12 cellular contexts compared by ENCODE assay signal in the genomic region with DNA sequence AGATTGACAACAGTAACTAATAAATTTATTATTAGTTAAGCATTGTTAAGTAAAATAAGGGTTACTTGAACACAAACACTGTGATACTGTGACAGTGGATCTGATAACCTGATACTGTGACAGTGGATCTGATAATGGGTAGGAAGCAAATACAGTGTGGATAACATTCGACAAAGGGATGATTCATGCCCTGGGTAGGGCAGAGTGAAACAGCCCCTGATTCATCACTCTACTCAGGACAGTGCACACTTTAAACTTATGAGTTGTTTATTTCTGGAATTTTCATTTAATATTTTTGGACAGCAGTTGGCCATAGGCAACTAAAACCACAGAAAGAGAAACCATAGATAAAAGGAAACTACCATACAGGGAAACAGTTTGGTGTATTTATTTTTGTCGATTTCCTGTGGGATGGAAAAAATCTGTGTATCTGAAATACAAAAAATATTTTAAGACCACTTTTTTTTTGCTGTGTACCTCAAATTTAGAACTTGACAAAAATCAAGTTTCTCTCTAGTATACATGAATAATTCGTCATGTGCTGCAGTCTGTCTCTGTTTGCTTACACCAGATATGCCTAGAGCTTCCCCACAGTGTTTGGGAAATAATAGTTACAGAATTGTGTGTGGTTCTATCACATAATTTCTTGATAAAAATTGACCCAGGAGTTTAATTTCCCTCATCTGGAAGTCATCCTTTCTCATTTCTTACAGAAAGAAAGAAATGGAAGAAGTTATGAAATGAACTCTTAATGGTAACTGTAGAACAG.
DNase-seq lines count a peak whose midpoint lies in the region; ATAC-seq lines count a peak whose summit lies in the region.
"Had no signal": no experiment of that assay in that cellular context is flagged by ENCODE, and none has a peak within 500 bp of the region (broad histone marks: within the 10 kb centered on the region; RNA-seq: fewer than 3 reads in every experiment).

No MANE protein-coding gene starts in this region.

- H3K4me1 Mint-ChIP-seq in naive thymus-derived CD8-positive, alpha-beta T cell: peaks cover 0 to 5% (median 0%) of the 10 kb centered on the region in 4 donors

- DNase-seq in adipocyte (ENCODE audit: low read depth) (peak; percentile 61), kidney tubule cell (ENCODE audit: low spot score) (peak; percentile 76), G401 (ENCODE audit: low spot score) (no peak), cerebellar nuclear complex (lab: John Stamatoyannopoulos, UW) (no peak), KBM-7 (no peak)
- no peak for DNase-seq in naive thymus-derived CD8-positive, alpha-beta T cell
- DNase-seq: COR-L47, GOT3, T-helper 1 cell had no signal

- H4K20me1 ChIP-seq in BLaER1 treated with 17β-estradiol and CSF1 and Interleukin-3, amounts not matched to agents 10 nM and 100 nM: no peaks in the 10 kb centered on the region

- peaks cover 0 to 2% (median 0%) of the 10 kb centered on the region in 3 donors for H3K36me3 Mint-ChIP-seq in naive thymus-derived CD8-positive, alpha-beta T cell

- H3K4me2 ChIP-seq in BLaER1 treated with 17β-estradiol and CSF1 and Interleukin-3, amounts not matched to agents 10 nM and 100 nM: peak overlapping the region; percentile 47 to 81 (median 63)

- no peaks in the 10 kb centered on the region for H3K9me3 ChIP-seq in BLaER1 treated with 17β-estradiol and CSF1 and Interleukin-3, amounts not matched to agents 10 nM and 100 nM (replicated peaks in 1 of 11)
- H3K9me3 ChIP-seq in adipocyte (ENCODE audit: control insufficient read depth, low read length): no peaks in the 10 kb centered on the region

- H3K4me1 ChIP-seq in BLaER1 treated with 17β-estradiol and CSF1 and Interleukin-3, amounts not matched to agents 10 nM and 100 nM: peaks cover 30 to 49% (median 41%) of the 10 kb centered on the region in 10 experiments
- H3K4me1 ChIP-seq in adipocyte (ENCODE audit: control insufficient read depth, insufficient read depth, low read length): peaks cover 25% of the 10 kb centered on the region

- H3K4me3 ChIP-seq in BLaER1 treated with 17β-estradiol and CSF1 and Interleukin-3, amounts not matched to agents 10 nM and 100 nM: peak overlapping the region in 4 of 10 experiments; percentile 2 to 17 (median 7); a peak in 5 of 20 replicates
- no peak overlapping the region for H3K4me3 ChIP-seq in adipocyte (ENCODE audit: low read length)

- ATAC-seq in HG03432 (IDR thresholded peaks at IDR 0.05; ENCODE audit: unreplicated experiment): peak; percentile 51
- no peak for ATAC-seq in naive thymus-derived CD8-positive, alpha-beta T cell

- in situ Hi-C loops in G401 (cut with HindIII; ENCODE audit: low sequenced_read_pairs): no loop called here
- in situ Hi-C loops in KBM-7 (cut with MboI; ENCODE audit: low pct_unique_long_range_greater_than_20kb, low sequenced_read_pairs): no loop called here

- no peaks in the 10 kb centered on the region for H3K27me3 Mint-ChIP-seq in naive thymus-derived CD8-positive, alpha-beta T cell

- peaks cover 0 to 2% (median 0%) of the 10 kb centered on the region in 9 donors for H3K9me3 Mint-ChIP-seq in naive thymus-derived CD8-positive, alpha-beta T cell

- POLR2A ChIA-PET in naive thymus-derived CD8-positive, alpha-beta T cell (lab: Charles Lee): no interaction called here

- no peak overlapping the region for H3K27ac Mint-ChIP-seq in naive thymus-derived CD8-positive, alpha-beta T cell

- no peaks in the 10 kb centered on the region for H3K27me3 ChIP-seq in BLaER1 treated with 17β-estradiol and CSF1 and Interleukin-3, amounts not matched to agents 10 nM and 100 nM
- no peaks in the 10 kb centered on the region for H3K27me3 ChIP-seq in adipocyte (replicated peaks; ENCODE audit: control insufficient read depth, insufficient read depth, low read length)

- H3K4me3 Mint-ChIP-seq in naive thymus-derived CD8-positive, alpha-beta T cell: no peak overlapping the region

- H3K27ac ChIP-seq in BLaER1 treated with 17β-estradiol and CSF1 and Interleukin-3, amounts not matched to agents 10 nM and 100 nM: peak overlapping the region in 9 of 11 experiments; percentile 1 to 53 (median 20); a peak in 13 of 22 replicates
- H3K27ac ChIP-seq: HL-60 had no signal

- peak overlapping the region in 2 of 11 experiments; percentile 31 to 39; a peak in 4 of 22 replicates for H3K9ac ChIP-seq in BLaER1 treated with 17β-estradiol and CSF1 and Interleukin-3, amounts not matched to agents 10 nM and 100 nM
- no peak overlapping the region for H3K9ac ChIP-seq in adipocyte (ENCODE audit: low read length)

- H3K36me3 ChIP-seq in BLaER1 treated with 17β-estradiol and CSF1 and Interleukin-3, amounts not matched to agents 10 nM and 100 nM: no peaks in the 10 kb centered on the region
- H3K36me3 ChIP-seq in adipocyte (ENCODE audit: control insufficient read depth, insufficient read depth, low read length, severe bottlenecking): no peaks in the 10 kb centered on the region

Comparison
In these comparisons a context has a peak if more than half of its experiments do, and no peak if none do; other contexts are left out.
1. DNase-seq: peak in adipocyte (single experiment) and kidney tubule cell (single experiment); none in G401 (single experiment), cerebellar nuclear complex (0 of 2), naive thymus-derived CD8-positive, alpha-beta T cell (0 of 10) and KBM-7 (single experiment).